In the genomic region with DNA sequence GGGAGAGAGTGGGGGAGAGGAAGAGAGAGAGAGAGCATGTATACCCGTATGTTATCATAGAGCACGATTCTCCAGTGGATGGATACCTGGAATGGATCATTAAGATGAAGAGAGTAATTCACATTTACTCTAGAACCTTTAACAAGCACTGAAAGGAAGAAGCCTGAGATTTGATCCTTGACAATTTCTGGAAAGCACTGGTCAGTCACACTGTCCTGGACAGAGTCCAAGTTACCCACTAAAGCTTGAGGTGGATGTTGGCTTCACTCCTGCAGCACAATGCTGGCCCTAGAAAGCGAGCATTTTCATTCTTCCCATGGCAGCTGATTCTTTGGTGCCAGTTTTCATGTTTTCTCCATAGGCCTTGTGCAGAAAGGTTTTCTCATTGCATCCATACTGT, we compare ENCODE assay signal across 19 cellular contexts. TPM values are rescaled to one million over a fixed set of nuclear protein-coding genes. Genes with fewer than 3 reads are reported as not detected.
DNase-seq lines count a peak whose midpoint lies in the region; ATAC-seq, FAIRE-seq and TF ChIP-seq lines count a peak whose summit lies in the region.
"Had no signal": no experiment of that assay in that cellular context is flagged by ENCODE, and none has a peak within 500 bp of the region (broad histone marks: within the 10 kb centered on the region; RNA-seq: fewer than 3 reads in every experiment).

No MANE protein-coding gene starts in this region.

- H3K9me3 ChIP-seq in astrocyte (ENCODE audit: insufficient read depth, low read depth, low read length) (no peaks in the 10 kb centered on the region), neural progenitor cell (ENCODE audit: low read depth) (no peaks in the 10 kb centered on the region)
- H3K9me3 ChIP-seq: gastrocnemius medialis, left lung, right atrium auricular region had no signal

- H3K36me3 ChIP-seq in astrocyte (ENCODE audit: insufficient read depth, low read length) (peaks cover 45% of the 10 kb centered on the region), neural progenitor cell (peaks cover 34% of the 10 kb centered on the region)

- H4K20me1 ChIP-seq in astrocyte (ENCODE audit: insufficient read depth, low read length) (peaks cover 27% of the 10 kb centered on the region), neural progenitor cell (ENCODE audit: low read depth) (peaks cover 7% of the 10 kb centered on the region)

- no peak overlapping the region for H3K4me3 Mint-ChIP-seq in astrocyte (ENCODE audit: unreplicated experiment)
- no peak overlapping the region for H3K4me3 Mint-ChIP-seq in neural progenitor cell
- H3K4me3 Mint-ChIP-seq: activated CD4-positive, alpha-beta T cell treated with anti-CD3 and anti-CD28 coated beads for 36 hours; naive B cell had no signal

- no peak for FAIRE-seq in astrocyte (lab: Jason Lieb, UNC)
- FAIRE-seq: D721Med had no signal

- peaks cover 16% of the 10 kb centered on the region for H3F3A ChIP-seq in neural progenitor cell (ENCODE audit: low read depth)

- peak overlapping the region; percentile 50 for H3K27ac ChIP-seq in astrocyte (ENCODE audit: low read depth, low read length)
- H3K27ac ChIP-seq in neural progenitor cell: no peak overlapping the region
- H3K27ac ChIP-seq: left lung, right atrium auricular region had no signal

- no peak overlapping the region for H3K4me3 ChIP-seq in astrocyte (ENCODE audit: insufficient read depth, low read depth, low read length)
- H3K4me3 ChIP-seq in fibroblast of pulmonary artery (replicated peaks; ENCODE audit: low read depth, low read length): no peak overlapping the region
- no peak overlapping the region for H3K4me3 ChIP-seq in neural progenitor cell
- H3K4me3 ChIP-seq: gastrocnemius medialis, left lung, right atrium auricular region had no signal

- H3K27me3 Mint-ChIP-seq in astrocyte (ENCODE audit: low read depth, unreplicated experiment): no peaks in the 10 kb centered on the region
- no peaks in the 10 kb centered on the region for H3K27me3 Mint-ChIP-seq in neural progenitor cell (ENCODE audit: insufficient read depth, low read depth)
- H3K27me3 Mint-ChIP-seq: activated CD4-positive, alpha-beta T cell treated with anti-CD3 and anti-CD28 coated beads for 36 hours; naive B cell had no signal

- H3K4me1 Mint-ChIP-seq in astrocyte (ENCODE audit: low read depth, unreplicated experiment): peaks cover 15% of the 10 kb centered on the region
- H3K4me1 Mint-ChIP-seq in neural progenitor cell: no peaks in the 10 kb centered on the region
- H3K4me1 Mint-ChIP-seq: activated CD4-positive, alpha-beta T cell treated with anti-CD3 and anti-CD28 coated beads for 36 hours had no signal

- DNase-seq in LHCN-M2 (ENCODE audit: low read depth): peak; percentile 7
- peak; percentile 17 for DNase-seq in astrocyte (ENCODE audit: low read depth)
- peak; percentile 37 for DNase-seq in fibroblast of pulmonary artery (ENCODE audit: low read depth)
- peak; percentile 22 for DNase-seq in pulmonary artery endothelial cell (ENCODE audit: low read depth, low spot score)
- DNase-seq in neural progenitor cell (ENCODE audit: low spot score): no peak
- no peak for DNase-seq in stimulated activated CD4-positive, alpha-beta T cell treated with anti-CD3 and anti-CD28 coated beads, Interleukin-2, amount 100 ng/mL, for 48 hours
- DNase-seq: activated CD4-positive, alpha-beta T cell treated with anti-CD3 and anti-CD28 coated beads for 36 hours; central memory CD4-positive, alpha-beta T cell; gastrocnemius medialis; H7; left lung; naive B cell; NCI-H187; SHP77; T-helper 9 cell had no signal

- H3K79me2 ChIP-seq in astrocyte (ENCODE audit: insufficient read depth, low read length) (peaks cover 2% of the 10 kb centered on the region), neural progenitor cell (ENCODE audit: low read depth) (no peaks in the 10 kb centered on the region)

- H3K36me3 Mint-ChIP-seq in astrocyte (ENCODE audit: low read depth, unreplicated experiment): peaks cover 27% of the 10 kb centered on the region
- H3K36me3 Mint-ChIP-seq in neural progenitor cell: peaks cover 43% of the 10 kb centered on the region

- TF ChIP-seq CTCF in astrocyte (IDR thresholded peaks at IDR 0.05; ENCODE audit: insufficient read depth, low read depth, low read length) (no peak), fibroblast of pulmonary artery (IDR thresholded peaks at IDR 0.05; ENCODE audit: low read length, missing control alignments) (no peak), neural progenitor cell (IDR thresholded peaks at IDR 0.05) (no peak)

- H2AFZ ChIP-seq in astrocyte (ENCODE audit: low read depth, low read length): no peak overlapping the region
- H2AFZ ChIP-seq in neural progenitor cell (replicated peaks): no peak overlapping the region

- no peak for ATAC-seq in HG02938 (IDR thresholded peaks at IDR 0.05; ENCODE audit: unreplicated experiment)
- ATAC-seq: activated CD4-positive, alpha-beta T cell treated with anti-CD3 and anti-CD28 coated beads for 36 hours; left lung had no signal

- H3K27me3 ChIP-seq in astrocyte (ENCODE audit: insufficient read depth, low read length) (no peaks in the 10 kb centered on the region), neural progenitor cell (no peaks in the 10 kb centered on the region)
- H3K27me3 ChIP-seq: gastrocnemius medialis, left lung, right atrium auricular region had no signal

- H3K4me1 ChIP-seq in astrocyte (ENCODE audit: insufficient read depth, low read length) (peaks cover 23% of the 10 kb centered on the region), neural progenitor cell (no peaks in the 10 kb centered on the region)
- H3K4me1 ChIP-seq: left lung had no signal

- H3K4me2 ChIP-seq in astrocyte (ENCODE audit: low read length) (peak overlapping the region; percentile 55), neural progenitor cell (no peak overlapping the region)

- peak overlapping the region; percentile 1 for H3K27ac Mint-ChIP-seq in astrocyte (ENCODE audit: unreplicated experiment)
- no peak overlapping the region for H3K27ac Mint-ChIP-seq in neural progenitor cell
- H3K27ac Mint-ChIP-seq: activated CD4-positive, alpha-beta T cell treated with anti-CD3 and anti-CD28 coated beads for 36 hours had no signal

- H3K9ac ChIP-seq in astrocyte (ENCODE audit: low read length): no peak overlapping the region
- H3K9ac ChIP-seq in neural progenitor cell: no peak overlapping the region

- H3K9me3 Mint-ChIP-seq in astrocyte (ENCODE audit: unreplicated experiment) (no peaks in the 10 kb centered on the region), neural progenitor cell (no peaks in the 10 kb centered on the region)
- H3K9me3 Mint-ChIP-seq: naive B cell had no signal

RNA-seq across cellular contexts. Expression of a gene that starts 25.6 kb away (rescaled TPM):
- total RNA-seq in LHCN-M2 (2014; rRNA removed) (15.8 and 18.8 TPM in 2 replicates), astrocyte (26.7 and 27.8 TPM in 2 replicates), pulmonary artery endothelial cell (19.2 and 19.3 TPM in 2 replicates), neural progenitor cell (ENCODE audit: low replicate concordance) (34.8 and 47.9 TPM in 2 replicates)
- 12.4 TPM for polyA plus RNA-seq in LHCN-M2 (2012)

RNA-seq across cellular contexts. Expression of a gene that starts 26.2 kb away (rescaled TPM):
- total RNA-seq in LHCN-M2 (2014; rRNA removed) (10.3 and 12.8 TPM in 2 replicates), astrocyte (10.6 and 14.3 TPM in 2 replicates), pulmonary artery endothelial cell (6.2 and 9.7 TPM in 2 replicates), neural progenitor cell (ENCODE audit: low replicate concordance) (41.9 and 67.9 TPM in 2 replicates)
- 14.9 TPM for polyA plus RNA-seq in LHCN-M2 (2012)

RNA-seq across cellular contexts. Expression of a gene that starts 45.4 kb away (rescaled TPM):
- total RNA-seq in LHCN-M2 (2014; rRNA removed) (0.63 TPM in 1 of 2 replicates, not detected in the other), astrocyte (not detected in 2 replicates), pulmonary artery endothelial cell (not detected in 2 replicates), neural progenitor cell (ENCODE audit: low replicate concordance) (0.46 TPM in 1 of 2 replicates, not detected in the other)
- polyA plus RNA-seq in LHCN-M2 (2012): not detected
- total RNA-seq: activated CD4-positive, alpha-beta T cell treated with anti-CD3 and anti-CD28 coated beads for 36 hours; subcutaneous adipose tissue had no signal

RNA-seq across cellular contexts. Expression of a gene that starts 55.8 kb away (rescaled TPM):
- total RNA-seq in LHCN-M2 (2014; rRNA removed) (not detected in 2 replicates), astrocyte (not detected in 2 replicates), pulmonary artery endothelial cell (not detected in 2 replicates), neural progenitor cell (ENCODE audit: low replicate concordance) (not detected in 2 replicates)
- not detected for polyA plus RNA-seq in LHCN-M2 (2012)
- total RNA-seq: activated CD4-positive, alpha-beta T cell treated with anti-CD3 and anti-CD28 coated beads for 36 hours; gastrocnemius medialis; H7; right atrium auricular region had no signal

RNA-seq across cellular contexts. Expression of a gene that starts 56.1 kb away (rescaled TPM):
- total RNA-seq in LHCN-M2 (2014; rRNA removed): not detected in 2 replicates
- not detected for polyA plus RNA-seq in LHCN-M2 (2012)
- total RNA-seq in astrocyte: not detected in 2 replicates
- total RNA-seq in pulmonary artery endothelial cell: not detected in 2 replicates
- not detected in 2 replicates for total RNA-seq in neural progenitor cell (ENCODE audit: low replicate concordance)
- total RNA-seq: activated CD4-positive, alpha-beta T cell treated with anti-CD3 and anti-CD28 coated beads for 36 hours; gastrocnemius medialis; H7; left lung; right atrium auricular region; subcutaneous adipose tissue had no signal

Comparison
In these comparisons a context has a peak if more than half of its experiments do, and no peak if none do; other contexts are left out.
1. DNase-seq: peak in LHCN-M2 (single experiment), astrocyte (single experiment), fibroblast of pulmonary artery (single experiment) and pulmonary artery endothelial cell (single experiment); none in neural progenitor cell (single experiment) and stimulated activated CD4-positive, alpha-beta T cell treated with anti-CD3 and anti-CD28 coated beads, Interleukin-2, amount 100 ng/mL, for 48 hours (0 of 2).